15 cellular contexts compared by ENCODE assay signal in the genomic region with DNA sequence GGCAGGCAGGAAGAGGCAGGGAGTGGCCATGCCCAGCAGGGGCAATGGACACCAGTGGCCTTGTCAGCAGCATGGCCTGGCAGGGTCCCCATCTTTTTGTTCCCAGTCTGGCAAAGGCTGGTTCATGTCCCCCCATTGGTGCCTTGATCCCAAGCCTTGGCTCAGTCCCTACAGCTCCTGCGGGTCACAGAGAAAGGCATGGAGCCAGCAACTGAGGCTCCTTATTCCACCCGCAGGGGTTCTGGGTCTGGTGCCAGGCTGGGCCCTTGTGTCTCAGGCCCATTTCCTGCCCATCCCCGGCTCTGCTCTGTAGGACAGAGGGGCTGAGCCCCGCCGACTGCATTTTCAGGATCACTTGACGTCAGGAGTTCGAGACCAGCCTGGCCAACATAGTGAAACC. TPM values are rescaled to one million over a fixed set of nuclear protein-coding genes. Genes with fewer than 3 reads are reported as not detected.
A peak's percentile ranks its signal among the peaks of the same experiment; 100 is the strongest.
DNase-seq lines count a peak whose midpoint lies in the region; ATAC-seq and TF ChIP-seq lines count a peak whose summit lies in the region.
"Had no signal": no experiment of that assay in that cellular context is flagged by ENCODE, and none has a peak within 500 bp of the region (broad histone marks: within the 10 kb centered on the region; RNA-seq: fewer than 3 reads in every experiment).

No MANE protein-coding gene starts in this region.

- no peak for DNase-seq in activated CD8-positive, alpha-beta memory T cell treated with anti-CD3 and anti-CD28 coated beads, Interleukin-2, amount 10 ng/mL, durations not matched to agents 7 days and 5 days
- DNase-seq in activated CD8-positive, alpha-beta memory T cell treated with anti-CD3 and anti-CD28 coated beads for 24 hours, result no peak
- DNase-seq in OCI-LY7 (ENCODE audit: low spot score) (no peak), HPDE6-E6E7 (ENCODE audit: extremely low spot score) (no peak), hepatocyte (ENCODE audit: low spot score) (no peak), mesenteric fat pad (ENCODE audit: low spot score) (no peak)
- no peak for DNase-seq in effector memory CD4-positive, alpha-beta T cell
- no peak for DNase-seq in stimulated activated effector memory CD8-positive, alpha-beta T cell treated with anti-CD3 and anti-CD28 coated beads, Interleukin-12 subunit alpha, Interleukin-12 subunit beta, amount 100 ng/mL, for 72 hours (ENCODE audit: low spot score in 2 of 2)
- DNase-seq: head of caudate nucleus, NCI-H187 treated with DMSO at 0.1 percent for 48 hours, PC-9, substantia nigra had no signal

- no peak for TF ChIP-seq CTCF in OCI-LY7 (conservative IDR thresholded peaks at IDR 0.05; ENCODE audit: low read length)
- no peak for TF ChIP-seq CTCF in hepatocyte (IDR thresholded peaks at IDR 0.05; ENCODE audit: poor library complexity)

- H4K20me1 ChIP-seq in OCI-LY7 (ENCODE audit: insufficient read depth, low read length), result no peaks in the 10 kb centered on the region
- H4K20me1 ChIP-seq in hepatocyte (ENCODE audit: insufficient read depth, poor library complexity, severe bottlenecking), result no peaks in the 10 kb centered on the region

- H3K4me1 ChIP-seq in OCI-LY7 (ENCODE audit: insufficient read depth, low read length, poor library complexity, severe bottlenecking) (peaks cover 98% of the 10 kb centered on the region), hepatocyte (ENCODE audit: insufficient read depth) (no peaks in the 10 kb centered on the region)
- H3K4me1 ChIP-seq in effector memory CD4-positive, alpha-beta T cell (ENCODE audit: control insufficient read depth, insufficient read depth, low read length, poor library complexity, severe bottlenecking), result peaks cover 70% of the 10 kb centered on the region
- H3K4me1 ChIP-seq: ascending aorta had no signal

- intact Hi-C loops in OCI-LY7 (cut with micrococcal nuclease; ENCODE audit: unreplicated experiment), result loop anchor here (2.0 to 5.0 kb wide), 2 partner anchors 14 to 168 kb away; a partner anchor contains a TSS

- H3K36me3 Mint-ChIP-seq in activated CD8-positive, alpha-beta memory T cell treated with anti-CD3 and anti-CD28 coated beads, Interleukin-2, amount 10 ng/mL, durations not matched to agents 7 days and 5 days, result peaks cover 68% of the 10 kb centered on the region
- H3K36me3 Mint-ChIP-seq in stimulated activated effector memory CD8-positive, alpha-beta T cell treated with anti-CD3 and anti-CD28 coated beads, Interleukin-12 subunit alpha, Interleukin-12 subunit beta, amount 100 ng/mL, for 72 hours, result peaks cover 54% of the 10 kb centered on the region

- ATAC-seq in activated CD8-positive, alpha-beta memory T cell treated with anti-CD3 and anti-CD28 coated beads, Interleukin-2, amount 10 ng/mL, durations not matched to agents 7 days and 5 days, result no peak
- no peak for ATAC-seq in stimulated activated effector memory CD8-positive, alpha-beta T cell treated with anti-CD3 and anti-CD28 coated beads, Interleukin-12 subunit alpha, Interleukin-12 subunit beta, amount 100 ng/mL, for 72 hours
- ATAC-seq: esophagus mucosa, SK-N-SH treated with all-trans-retinoic acid at 6 μM for 48 hours had no signal

- POLR2A ChIA-PET in OCI-LY7 (lab: Charles Lee), result interaction anchor here (1.3 to 3.7 kb wide), 5 partner anchors 9 to 184 kb away, joined by 3 to 39 read pairs (median 5); a partner anchor contains a TSS

- H3K27ac Mint-ChIP-seq in activated CD8-positive, alpha-beta memory T cell treated with anti-CD3 and anti-CD28 coated beads, Interleukin-2, amount 10 ng/mL, durations not matched to agents 7 days and 5 days, result peak overlapping the region; percentile 86
- H3K27ac Mint-ChIP-seq in stimulated activated effector memory CD8-positive, alpha-beta T cell treated with anti-CD3 and anti-CD28 coated beads, Interleukin-12 subunit alpha, Interleukin-12 subunit beta, amount 100 ng/mL, for 72 hours, result peak overlapping the region; percentile 94

- H3K9me2 ChIP-seq in OCI-LY7 (ENCODE audit: insufficient read depth, low read length), result no peaks in the 10 kb centered on the region
- no peaks in the 10 kb centered on the region for H3K9me2 ChIP-seq in hepatocyte (replicated peaks; ENCODE audit: insufficient read depth)

- peaks cover 39% of the 10 kb centered on the region for H3K36me3 ChIP-seq in OCI-LY7 (ENCODE audit: insufficient read depth, low read length)
- H3K36me3 ChIP-seq in effector memory CD4-positive, alpha-beta T cell (ENCODE audit: control insufficient read depth, insufficient read depth, low read length), result no peaks in the 10 kb centered on the region
- no peaks in the 10 kb centered on the region for H3K36me3 ChIP-seq in hepatocyte (replicated peaks; ENCODE audit: insufficient read depth, low read depth)
- H3K36me3 ChIP-seq: ascending aorta had no signal

- no TSS peak for BruUV-seq in OCI-LY7 (replicated peaks; lab: Mats Ljungman, UMichigan)

- no peak overlapping the region; the same call in 1 of the 2 replicates for H2AFZ ChIP-seq in OCI-LY7 (ENCODE audit: low read length)
- no peak overlapping the region for H2AFZ ChIP-seq in hepatocyte
- H2AFZ ChIP-seq: PC-9 had no signal

- CTCF ChIA-PET in activated CD8-positive, alpha-beta memory T cell treated with anti-CD3 and anti-CD28 coated beads, Interleukin-2, amount 10 ng/mL, durations not matched to agents 7 days and 5 days (lab: Charles Lee), result interaction anchor here (1.2 to 4.1 kb wide), 4 partner anchors 7 to 158 kb away, joined by 4 to 26 read pairs (median 6); a partner anchor contains a TSS
- CTCF ChIA-PET in OCI-LY7 (lab: Charles Lee; ENCODE audit: unreplicated experiment), result interaction anchor here (0.6 to 1.3 kb wide), 3 partner anchors 13 to 37 kb away, joined by 3 to 5 read pairs (median 4); no protein-coding TSS in a partner anchor

- WGBS in hepatocyte (ENCODE audit: low lambda C conversion rate, missing lambda C conversion rate), result 95% methylated on average over 7 of the region's 7 CpGs

- no peaks in the 10 kb centered on the region for H3K27me3 ChIP-seq in effector memory CD4-positive, alpha-beta T cell (replicated peaks; ENCODE audit: control insufficient read depth, insufficient read depth, low read length, poor library complexity, severe bottlenecking)
- no peaks in the 10 kb centered on the region for H3K27me3 ChIP-seq in hepatocyte
- H3K27me3 ChIP-seq: ascending aorta had no signal

- H3K9me3 ChIP-seq in OCI-LY7 (ENCODE audit: low read length), result peaks cover 18% of the 10 kb centered on the region; the same call in 1 of the 2 replicates
- no peaks in the 10 kb centered on the region for H3K9me3 ChIP-seq in effector memory CD4-positive, alpha-beta T cell (ENCODE audit: control insufficient read depth, low read length)
- no peaks in the 10 kb centered on the region for H3K9me3 ChIP-seq in hepatocyte (ENCODE audit: low read depth)
- H3K9me3 ChIP-seq: ascending aorta had no signal

- H3K9me3 Mint-ChIP-seq in activated CD8-positive, alpha-beta memory T cell treated with anti-CD3 and anti-CD28 coated beads, Interleukin-2, amount 10 ng/mL, durations not matched to agents 7 days and 5 days (ENCODE audit: low read depth), result no peaks in the 10 kb centered on the region
- H3K9me3 Mint-ChIP-seq in stimulated activated effector memory CD8-positive, alpha-beta T cell treated with anti-CD3 and anti-CD28 coated beads, Interleukin-12 subunit alpha, Interleukin-12 subunit beta, amount 100 ng/mL, for 72 hours, result no peaks in the 10 kb centered on the region

- H3K4me3 ChIP-seq in OCI-LY7 (ENCODE audit: low read depth, low read length, poor library complexity, severe bottlenecking) (peak overlapping the region; percentile 25), hepatocyte (no peak overlapping the region)
- H3K4me3 ChIP-seq in effector memory CD4-positive, alpha-beta T cell (ENCODE audit: insufficient read depth, low read depth, low read length, poor library complexity, severe bottlenecking), result no peak overlapping the region
- H3K4me3 ChIP-seq: ascending aorta, PC-9 had no signal

- no peaks in the 10 kb centered on the region for H3K27me3 Mint-ChIP-seq in activated CD8-positive, alpha-beta memory T cell treated with anti-CD3 and anti-CD28 coated beads, Interleukin-2, amount 10 ng/mL, durations not matched to agents 7 days and 5 days

- no peak overlapping the region for H3K4me3 Mint-ChIP-seq in activated CD8-positive, alpha-beta memory T cell treated with anti-CD3 and anti-CD28 coated beads, Interleukin-2, amount 10 ng/mL, durations not matched to agents 7 days and 5 days
- no peak overlapping the region for H3K4me3 Mint-ChIP-seq in stimulated activated effector memory CD8-positive, alpha-beta T cell treated with anti-CD3 and anti-CD28 coated beads, Interleukin-12 subunit alpha, Interleukin-12 subunit beta, amount 100 ng/mL, for 72 hours

- H3K27ac ChIP-seq in OCI-LY7 (ENCODE audit: low read depth, low read length, poor library complexity, severe bottlenecking), result peak overlapping the region; percentile 95
- H3K27ac ChIP-seq in effector memory CD4-positive, alpha-beta T cell (ENCODE audit: insufficient read depth, low read length, poor library complexity, severe bottlenecking), result peak overlapping the region; percentile 59
- H3K27ac ChIP-seq in hepatocyte, result no peak overlapping the region
- H3K27ac ChIP-seq: ascending aorta, PC-9 had no signal

- H3K4me1 Mint-ChIP-seq in activated CD8-positive, alpha-beta memory T cell treated with anti-CD3 and anti-CD28 coated beads, Interleukin-2, amount 10 ng/mL, durations not matched to agents 7 days and 5 days, result peaks cover 91% of the 10 kb centered on the region
- peaks cover 84% of the 10 kb centered on the region for H3K4me1 Mint-ChIP-seq in stimulated activated effector memory CD8-positive, alpha-beta T cell treated with anti-CD3 and anti-CD28 coated beads, Interleukin-12 subunit alpha, Interleukin-12 subunit beta, amount 100 ng/mL, for 72 hours

- peak overlapping the region; percentile 56 for H3K4me2 ChIP-seq in OCI-LY7 (ENCODE audit: low read length)
- H3K4me2 ChIP-seq in hepatocyte, result no peak overlapping the region
- H3K4me2 ChIP-seq: PC-9 had no signal

- H3K79me2 ChIP-seq in OCI-LY7 (ENCODE audit: insufficient read depth, low read depth, low read length) (peaks cover 37% of the 10 kb centered on the region; the same call in 1 of the 2 replicates), hepatocyte (no peaks in the 10 kb centered on the region)

RNA-seq across cellular contexts. Expression of a gene that starts 14.0 kb away (rescaled TPM):
- 100 to 1,000 TPM in 1 of 2 experiments, 10 to 100 TPM in 1; 84.6 to 128 TPM for total RNA-seq in activated CD8-positive, alpha-beta memory T cell treated with anti-CD3 and anti-CD28 coated beads, Interleukin-2, amount 10 ng/mL, durations not matched to agents 7 days and 5 days
- 18.4 and 21.4 TPM in 2 replicates for total RNA-seq in OCI-LY7 (2014; rRNA removed; shearing (Covaris generic))
- total RNA-seq in OCI-LY7 (2022), result 26.0 and 31.2 TPM in 2 replicates
- total RNA-seq in hepatocyte, result 10.0 and 12.2 TPM in 2 replicates
- polyA plus RNA-seq in hepatocyte, result 7.4 and 8.1 TPM in 2 replicates
- total RNA-seq in mesenteric fat pad, result 13.8 TPM

RNA-seq across cellular contexts. Expression of a gene that starts 48.5 kb away (rescaled TPM):
- 10 to 100 TPM; 35.5 to 47.8 TPM for total RNA-seq in activated CD8-positive, alpha-beta memory T cell treated with anti-CD3 and anti-CD28 coated beads, Interleukin-2, amount 10 ng/mL, durations not matched to agents 7 days and 5 days
- total RNA-seq in OCI-LY7 (2014; rRNA removed; shearing (Covaris generic)), result 63.7 and 70.6 TPM in 2 replicates
- total RNA-seq in OCI-LY7 (2022) (50.4 and 56.9 TPM in 2 replicates), hepatocyte (62.9 and 65.5 TPM in 2 replicates), mesenteric fat pad (48.6 TPM)
- 88.8 and 116 TPM in 2 replicates for polyA plus RNA-seq in hepatocyte
